Comparison of ENCODE assay signal across 1 cellular context in the genomic region with DNA sequence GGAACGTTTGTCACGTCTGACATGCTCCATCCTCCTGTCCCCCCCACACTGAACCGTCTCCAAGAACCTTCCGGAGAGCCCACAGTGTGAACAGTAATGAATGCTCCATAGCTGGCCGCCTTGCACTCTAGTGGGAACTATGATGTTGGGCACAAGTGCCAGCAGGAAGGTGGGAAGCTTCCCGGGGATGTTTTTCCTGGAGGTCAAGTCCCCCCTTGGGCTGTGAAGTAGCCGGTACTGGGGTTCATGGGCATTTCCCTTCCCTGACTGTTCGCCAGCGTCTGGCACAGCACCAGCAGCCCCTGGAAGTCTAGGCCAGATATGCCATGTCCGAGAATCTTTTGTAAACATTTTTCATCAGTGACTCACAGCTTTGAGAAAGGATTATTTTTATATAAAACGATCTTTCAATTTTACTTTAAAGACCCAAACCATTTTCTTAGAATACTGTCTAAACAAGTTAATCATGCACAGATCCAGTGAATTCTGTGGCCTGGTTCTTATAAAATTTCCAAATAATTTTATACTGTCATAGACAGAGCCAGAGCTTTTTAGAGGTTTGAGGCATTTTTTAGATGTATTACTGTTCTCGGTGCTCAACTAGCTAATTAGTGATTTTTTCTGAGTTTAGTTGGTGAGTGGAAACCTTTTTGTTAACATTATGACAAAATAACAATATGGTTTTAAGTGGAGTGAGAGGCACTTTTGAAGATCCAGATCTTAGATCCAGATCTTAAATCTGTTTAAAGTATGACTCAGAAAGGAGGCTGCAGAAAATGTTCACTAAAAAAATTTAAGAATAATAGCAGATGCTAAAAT.
TF ChIP-seq lines count a peak whose summit lies in the region.

No MANE protein-coding gene starts in this region.

TF ChIP-seq in GM23338, 12 proteins besides CTCF, POLR2A, EP300 and RAD21 (continued from another document):
- TF ChIP-seq, protein P1, sequence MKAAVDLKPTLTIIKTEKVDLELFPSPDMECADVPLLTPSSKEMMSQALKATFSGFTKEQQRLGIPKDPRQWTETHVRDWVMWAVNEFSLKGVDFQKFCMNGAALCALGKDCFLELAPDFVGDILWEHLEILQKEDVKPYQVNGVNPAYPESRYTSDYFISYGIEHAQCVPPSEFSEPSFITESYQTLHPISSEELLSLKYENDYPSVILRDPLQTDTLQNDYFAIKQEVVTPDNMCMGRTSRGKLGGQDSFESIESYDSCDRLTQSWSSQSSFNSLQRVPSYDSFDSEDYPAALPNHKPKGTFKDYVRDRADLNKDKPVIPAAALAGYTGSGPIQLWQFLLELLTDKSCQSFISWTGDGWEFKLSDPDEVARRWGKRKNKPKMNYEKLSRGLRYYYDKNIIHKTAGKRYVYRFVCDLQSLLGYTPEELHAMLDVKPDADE (IDR thresholded peaks at IDR 0.05): no peak
- TF ChIP-seq, protein P2, sequence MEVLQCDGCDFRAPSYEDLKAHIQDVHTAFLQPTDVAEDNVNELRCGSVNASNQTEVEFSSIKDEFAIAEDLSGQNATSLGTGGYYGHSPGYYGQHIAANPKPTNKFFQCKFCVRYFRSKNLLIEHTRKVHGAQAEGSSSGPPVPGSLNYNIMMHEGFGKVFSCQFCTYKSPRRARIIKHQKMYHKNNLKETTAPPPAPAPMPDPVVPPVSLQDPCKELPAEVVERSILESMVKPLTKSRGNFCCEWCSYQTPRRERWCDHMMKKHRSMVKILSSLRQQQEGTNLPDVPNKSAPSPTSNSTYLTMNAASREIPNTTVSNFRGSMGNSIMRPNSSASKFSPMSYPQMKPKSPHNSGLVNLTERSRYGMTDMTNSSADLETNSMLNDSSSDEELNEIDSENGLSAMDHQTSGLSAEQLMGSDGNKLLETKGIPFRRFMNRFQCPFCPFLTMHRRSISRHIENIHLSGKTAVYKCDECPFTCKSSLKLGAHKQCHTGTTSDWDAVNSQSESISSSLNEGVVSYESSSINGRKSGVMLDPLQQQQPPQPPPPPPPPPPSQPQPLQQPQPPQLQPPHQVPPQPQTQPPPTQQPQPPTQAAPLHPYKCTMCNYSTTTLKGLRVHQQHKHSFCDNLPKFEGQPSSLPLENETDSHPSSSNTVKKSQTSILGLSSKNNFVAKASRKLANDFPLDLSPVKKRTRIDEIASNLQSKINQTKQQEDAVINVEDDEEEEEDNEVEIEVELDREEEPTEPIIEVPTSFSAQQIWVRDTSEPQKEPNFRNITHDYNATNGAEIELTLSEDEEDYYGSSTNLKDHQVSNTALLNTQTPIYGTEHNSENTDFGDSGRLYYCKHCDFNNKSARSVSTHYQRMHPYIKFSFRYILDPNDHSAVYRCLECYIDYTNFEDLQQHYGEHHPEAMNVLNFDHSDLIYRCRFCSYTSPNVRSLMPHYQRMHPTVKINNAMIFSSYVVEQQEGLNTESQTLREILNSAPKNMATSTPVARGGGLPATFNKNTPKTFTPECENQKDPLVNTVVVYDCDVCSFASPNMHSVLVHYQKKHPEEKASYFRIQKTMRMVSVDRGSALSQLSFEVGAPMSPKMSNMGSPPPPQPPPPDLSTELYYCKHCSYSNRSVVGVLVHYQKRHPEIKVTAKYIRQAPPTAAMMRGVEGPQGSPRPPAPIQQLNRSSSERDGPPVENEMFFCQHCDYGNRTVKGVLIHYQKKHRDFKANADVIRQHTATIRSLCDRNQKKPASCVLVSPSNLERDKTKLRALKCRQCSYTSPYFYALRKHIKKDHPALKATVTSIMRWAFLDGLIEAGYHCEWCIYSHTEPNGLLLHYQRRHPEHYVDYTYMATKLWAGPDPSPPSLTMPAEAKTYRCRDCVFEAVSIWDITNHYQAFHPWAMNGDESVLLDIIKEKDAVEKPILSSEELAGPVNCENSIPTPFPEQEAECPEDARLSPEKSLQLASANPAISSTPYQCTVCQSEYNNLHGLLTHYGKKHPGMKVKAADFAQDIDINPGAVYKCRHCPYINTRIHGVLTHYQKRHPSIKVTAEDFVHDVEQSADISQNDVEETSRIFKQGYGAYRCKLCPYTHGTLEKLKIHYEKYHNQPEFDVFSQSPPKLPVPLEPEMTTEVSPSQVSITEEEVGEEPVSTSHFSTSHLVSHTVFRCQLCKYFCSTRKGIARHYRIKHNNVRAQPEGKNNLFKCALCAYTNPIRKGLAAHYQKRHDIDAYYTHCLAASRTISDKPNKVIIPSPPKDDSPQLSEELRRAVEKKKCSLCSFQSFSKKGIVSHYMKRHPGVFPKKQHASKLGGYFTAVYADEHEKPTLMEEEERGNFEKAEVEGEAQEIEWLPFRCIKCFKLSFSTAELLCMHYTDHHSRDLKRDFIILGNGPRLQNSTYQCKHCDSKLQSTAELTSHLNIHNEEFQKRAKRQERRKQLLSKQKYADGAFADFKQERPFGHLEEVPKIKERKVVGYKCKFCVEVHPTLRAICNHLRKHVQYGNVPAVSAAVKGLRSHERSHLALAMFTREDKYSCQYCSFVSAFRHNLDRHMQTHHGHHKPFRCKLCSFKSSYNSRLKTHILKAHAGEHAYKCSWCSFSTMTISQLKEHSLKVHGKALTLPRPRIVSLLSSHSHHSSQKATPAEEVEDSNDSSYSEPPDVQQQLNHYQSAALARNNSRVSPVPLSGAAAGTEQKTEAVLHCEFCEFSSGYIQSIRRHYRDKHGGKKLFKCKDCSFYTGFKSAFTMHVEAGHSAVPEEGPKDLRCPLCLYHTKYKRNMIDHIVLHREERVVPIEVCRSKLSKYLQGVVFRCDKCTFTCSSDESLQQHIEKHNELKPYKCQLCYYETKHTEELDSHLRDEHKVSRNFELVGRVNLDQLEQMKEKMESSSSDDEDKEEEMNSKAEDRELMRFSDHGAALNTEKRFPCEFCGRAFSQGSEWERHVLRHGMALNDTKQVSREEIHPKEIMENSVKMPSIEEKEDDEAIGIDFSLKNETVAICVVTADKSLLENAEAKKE (CRISPR knock-in tag; IDR thresholded peaks at IDR 0.05): no peak
- TF ChIP-seq, protein P3, sequence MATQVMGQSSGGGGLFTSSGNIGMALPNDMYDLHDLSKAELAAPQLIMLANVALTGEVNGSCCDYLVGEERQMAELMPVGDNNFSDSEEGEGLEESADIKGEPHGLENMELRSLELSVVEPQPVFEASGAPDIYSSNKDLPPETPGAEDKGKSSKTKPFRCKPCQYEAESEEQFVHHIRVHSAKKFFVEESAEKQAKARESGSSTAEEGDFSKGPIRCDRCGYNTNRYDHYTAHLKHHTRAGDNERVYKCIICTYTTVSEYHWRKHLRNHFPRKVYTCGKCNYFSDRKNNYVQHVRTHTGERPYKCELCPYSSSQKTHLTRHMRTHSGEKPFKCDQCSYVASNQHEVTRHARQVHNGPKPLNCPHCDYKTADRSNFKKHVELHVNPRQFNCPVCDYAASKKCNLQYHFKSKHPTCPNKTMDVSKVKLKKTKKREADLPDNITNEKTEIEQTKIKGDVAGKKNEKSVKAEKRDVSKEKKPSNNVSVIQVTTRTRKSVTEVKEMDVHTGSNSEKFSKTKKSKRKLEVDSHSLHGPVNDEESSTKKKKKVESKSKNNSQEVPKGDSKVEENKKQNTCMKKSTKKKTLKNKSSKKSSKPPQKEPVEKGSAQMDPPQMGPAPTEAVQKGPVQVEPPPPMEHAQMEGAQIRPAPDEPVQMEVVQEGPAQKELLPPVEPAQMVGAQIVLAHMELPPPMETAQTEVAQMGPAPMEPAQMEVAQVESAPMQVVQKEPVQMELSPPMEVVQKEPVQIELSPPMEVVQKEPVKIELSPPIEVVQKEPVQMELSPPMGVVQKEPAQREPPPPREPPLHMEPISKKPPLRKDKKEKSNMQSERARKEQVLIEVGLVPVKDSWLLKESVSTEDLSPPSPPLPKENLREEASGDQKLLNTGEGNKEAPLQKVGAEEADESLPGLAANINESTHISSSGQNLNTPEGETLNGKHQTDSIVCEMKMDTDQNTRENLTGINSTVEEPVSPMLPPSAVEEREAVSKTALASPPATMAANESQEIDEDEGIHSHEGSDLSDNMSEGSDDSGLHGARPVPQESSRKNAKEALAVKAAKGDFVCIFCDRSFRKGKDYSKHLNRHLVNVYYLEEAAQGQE (IDR thresholded peaks at IDR 0.05; ENCODE audit: unreplicated experiment): no peak
